ENCODE assay signal across 17 cellular contexts in the genomic region with DNA sequence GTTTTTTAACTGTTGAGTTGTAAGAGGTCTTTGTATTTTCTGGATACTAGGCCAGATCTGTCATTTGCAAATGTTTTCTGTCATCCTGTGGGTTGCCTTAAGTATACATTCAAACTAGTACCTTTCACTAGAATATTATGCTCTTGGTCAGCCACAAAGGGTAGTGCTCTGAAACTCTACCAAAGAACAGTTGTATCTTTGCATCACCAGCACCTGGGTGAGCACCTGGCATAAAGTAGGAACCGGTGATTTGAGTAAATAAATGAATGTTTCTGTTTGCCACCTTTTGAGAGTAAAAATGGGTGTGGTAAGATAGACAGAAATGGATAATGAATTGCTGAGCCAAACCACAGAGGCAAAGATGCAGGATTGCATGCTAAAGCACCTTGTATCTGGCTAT.
"Had no signal": no experiment of that assay in that cellular context is flagged by ENCODE, and none has a peak within 500 bp of the region (broad histone marks: within the 10 kb centered on the region; RNA-seq: fewer than 3 reads in every experiment).

No MANE protein-coding gene starts in this region.

- H3K4me3 ChIP-seq: lung, sigmoid colon had no signal

- H3K9me3 Mint-ChIP-seq: activated T-helper 1 cell treated with anti-CD3 and anti-CD28 coated beads, Interleukin-12 subunit alpha, Interleukin-12 subunit beta, Interleukin-2, Interleukin-4 antibody, amounts not matched to agents 30 ng/mL and 10 ng/mL and 1 ng/mL, durations not matched to agents 14 hours and 24 hours and 36 hours; nephron progenitor cell; T-helper 2 cell treated with Interferon-gamma antibody and Interleukin-4, amounts not matched to agents 5 μg/mL and 100 μg/mL, for 36 hours had no signal

- DNase-seq: activated CD4-positive, alpha-beta T cell treated with anti-CD3 and anti-CD28 coated beads, Interleukin-2, amount 50 U/mL, for 48 hours; activated T-cell treated with anti-CD3 and anti-CD28 coated beads for 4 hours; effector CD4-positive, alpha-beta T cell; foreskin melanocyte; glutamatergic neuron; hippocampal formation; midbrain; nephron progenitor cell; nucleus accumbens; sigmoid colon; stimulated activated CD4-positive, alpha-beta T cell treated with anti-CD3 and anti-CD28 coated beads, Interleukin-4, amount 100 ng/mL, for 24 hours had no signal

- H3K27ac Mint-ChIP-seq: activated naive CD8-positive, alpha-beta T cell; activated T-helper 1 cell treated with anti-CD3 and anti-CD28 coated beads, Interleukin-12 subunit alpha, Interleukin-12 subunit beta, Interleukin-2, Interleukin-4 antibody, amounts not matched to agents 30 ng/mL and 10 ng/mL and 1 ng/mL, durations not matched to agents 14 hours and 24 hours and 36 hours; nephron progenitor cell; stimulated activated memory B cell treated with anti-CD40 and anti-IgM and Interleukin-4, amounts not matched to agents 10 μg/mL and 1 μg/mL and 100 μg/mL, for 72 hours; T-helper 2 cell treated with Interferon-gamma antibody and Interleukin-4, amounts not matched to agents 5 μg/mL and 100 μg/mL, for 36 hours had no signal

- H3K9me3 ChIP-seq: sigmoid colon had no signal

- H3K27me3 ChIP-seq: sigmoid colon had no signal

- H3K4me1 Mint-ChIP-seq: stimulated activated memory B cell treated with anti-CD40 and anti-IgM and Interleukin-4, amounts not matched to agents 10 μg/mL and 1 μg/mL and 100 μg/mL, for 72 hours had no signal

- H3K36me3 Mint-ChIP-seq: stimulated activated memory B cell treated with anti-CD40 and anti-IgM and Interleukin-4, amounts not matched to agents 10 μg/mL and 1 μg/mL and 100 μg/mL, for 72 hours had no signal

- H3K4me3 Mint-ChIP-seq: activated naive CD8-positive, alpha-beta T cell; activated T-helper 1 cell treated with anti-CD3 and anti-CD28 coated beads, Interleukin-12 subunit alpha, Interleukin-12 subunit beta, Interleukin-2, Interleukin-4 antibody, amounts not matched to agents 30 ng/mL and 10 ng/mL and 1 ng/mL, durations not matched to agents 14 hours and 24 hours and 36 hours; nephron progenitor cell; stimulated activated memory B cell treated with anti-CD40 and anti-IgM and Interleukin-4, amounts not matched to agents 10 μg/mL and 1 μg/mL and 100 μg/mL, for 72 hours; T-helper 2 cell treated with Interferon-gamma antibody and Interleukin-4, amounts not matched to agents 5 μg/mL and 100 μg/mL, for 36 hours had no signal

- H3K27me3 Mint-ChIP-seq: activated naive CD8-positive, alpha-beta T cell had no signal

- ATAC-seq: left lobe of liver; stimulated activated memory B cell treated with anti-CD40 and anti-IgM and Interleukin-4, amounts not matched to agents 10 μg/mL and 1 μg/mL and 100 μg/mL, for 72 hours had no signal

- H3K27ac ChIP-seq: sigmoid colon had no signal

- H3K36me3 ChIP-seq: sigmoid colon had no signal
